14 cellular contexts compared by ENCODE assay signal in the genomic region with DNA sequence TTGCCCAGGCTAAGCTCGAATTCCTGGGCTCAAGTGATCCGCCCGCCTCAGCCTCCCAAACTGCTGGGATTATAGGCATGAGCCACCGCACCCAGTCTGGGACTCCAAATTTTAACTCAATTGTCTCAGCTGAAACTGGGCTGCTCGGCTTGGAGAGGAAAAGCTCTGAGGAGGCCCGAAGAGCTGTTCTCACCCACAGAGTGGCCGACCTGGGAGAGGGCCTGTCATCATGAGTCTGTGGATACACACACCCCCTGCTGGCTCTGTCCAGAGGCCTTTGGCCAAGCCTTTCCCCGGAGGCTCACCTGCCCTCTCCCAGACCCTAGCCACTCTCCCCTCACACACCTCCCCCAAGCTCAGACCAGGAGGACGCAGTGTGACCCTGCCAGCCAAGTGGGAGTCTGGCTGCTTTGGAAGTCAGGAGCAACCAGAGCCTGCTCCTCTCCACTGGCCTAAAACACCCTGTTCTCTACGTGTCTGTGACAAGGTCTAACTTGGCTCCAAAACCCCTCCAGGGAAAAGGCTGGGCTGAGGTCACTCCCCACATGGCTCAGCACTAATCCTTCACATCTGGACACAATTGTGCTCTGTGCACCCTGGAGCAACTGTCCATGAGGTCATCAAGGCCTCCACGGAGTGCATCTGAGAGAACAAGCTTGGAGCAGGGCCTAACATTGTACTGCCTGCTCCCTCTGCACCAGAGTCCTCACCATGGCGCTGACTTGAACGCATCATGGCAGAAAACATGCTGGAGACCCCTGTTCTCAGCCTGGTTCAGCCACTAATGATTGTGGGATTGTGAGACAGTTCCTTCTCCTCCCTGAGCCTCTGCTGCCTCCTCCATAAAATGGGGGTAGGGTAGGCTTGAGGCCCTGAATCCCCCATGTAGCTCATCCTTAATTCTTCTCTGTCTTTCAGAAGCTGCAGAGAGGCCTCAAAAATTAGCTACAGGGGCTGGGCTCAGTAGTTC. TPM values are rescaled to one million over a fixed set of nuclear protein-coding genes. Genes with fewer than 3 reads are reported as not detected.
DNase-seq lines count a peak whose midpoint lies in the region; ATAC-seq and TF ChIP-seq lines count a peak whose summit lies in the region.
"Had no signal": no experiment of that assay in that cellular context is flagged by ENCODE, and none has a peak within 500 bp of the region (broad histone marks: within the 10 kb centered on the region; RNA-seq: fewer than 3 reads in every experiment).

No MANE protein-coding gene starts in this region.

- TF ChIP-seq CTCF in gastrocnemius medialis (IDR thresholded peaks at IDR 0.05 in 4 of 5, conservative IDR thresholded peaks at IDR 0.05 in 1 of 5) = no peak

- no peaks in the 10 kb centered on the region for H3K9me3 ChIP-seq in gastrocnemius medialis
- H3K9me3 ChIP-seq: Caco-2 had no signal

- H3K36me3 ChIP-seq in gastrocnemius medialis = no peaks in the 10 kb centered on the region

- H3K27me3 Mint-ChIP-seq in T-helper 2 cell treated with Interferon-gamma antibody and Interleukin-4, amounts not matched to agents 5 μg/mL and 100 μg/mL, for 36 hours (ENCODE audit: low read depth) = peaks cover 24% of the 10 kb centered on the region
- peaks cover 17% of the 10 kb centered on the region for H3K27me3 Mint-ChIP-seq in activated CD4-positive, alpha-beta memory T cell treated with anti-CD3 and anti-CD28 coated beads, Interleukin-2, amount 10 ng/mL, durations not matched to agents 7 days and 5 days

- no peaks in the 10 kb centered on the region for H3K4me1 ChIP-seq in gastrocnemius medialis

- in situ Hi-C loops in gastrocnemius medialis (cut with MboI; ENCODE audit: low sequenced_read_pairs in 4 of 4) = loop anchor here in 1 of 4 donors (25.0 kb wide), 1 partner anchor 408 kb away; the partner anchor contains the start of gene IMP4

- TF ChIP-seq POLR2A in gastrocnemius medialis (IDR thresholded peaks at IDR 0.05) = peak in 1 of 2 donors; percentile 10

- intact Hi-C loops in gastrocnemius medialis (cut with DNase I; ENCODE audit: low total_unique reads) = no loop called here

- POLR2A ChIA-PET in activated CD4-positive, alpha-beta memory T cell treated with anti-CD3 and anti-CD28 coated beads, Interleukin-2, amount 10 ng/mL, durations not matched to agents 7 days and 5 days (lab: Charles Lee) = no interaction called here

- H3K27ac Mint-ChIP-seq in T-helper 2 cell treated with Interferon-gamma antibody and Interleukin-4, amounts not matched to agents 5 μg/mL and 100 μg/mL, for 36 hours = no peak overlapping the region
- no peak overlapping the region for H3K27ac Mint-ChIP-seq in activated CD4-positive, alpha-beta memory T cell treated with anti-CD3 and anti-CD28 coated beads, Interleukin-2, amount 10 ng/mL, durations not matched to agents 7 days and 5 days
- H3K27ac Mint-ChIP-seq: activated naive CD8-positive, alpha-beta T cell treated with anti-CD3 and anti-CD28 coated beads, Interleukin-2, amount 10 ng/mL, durations not matched to agents 7 days and 5 days; nephron had no signal

- CTCF ChIA-PET in activated CD4-positive, alpha-beta memory T cell treated with anti-CD3 and anti-CD28 coated beads, Interleukin-2, amount 10 ng/mL, durations not matched to agents 7 days and 5 days (lab: Charles Lee) = no interaction called here

- no peaks in the 10 kb centered on the region for H3K36me3 Mint-ChIP-seq in T-helper 2 cell treated with Interferon-gamma antibody and Interleukin-4, amounts not matched to agents 5 μg/mL and 100 μg/mL, for 36 hours (ENCODE audit: low read depth)
- H3K36me3 Mint-ChIP-seq in activated CD4-positive, alpha-beta memory T cell treated with anti-CD3 and anti-CD28 coated beads, Interleukin-2, amount 10 ng/mL, durations not matched to agents 7 days and 5 days (ENCODE audit: low read depth) = no peaks in the 10 kb centered on the region
- H3K36me3 Mint-ChIP-seq: activated naive CD8-positive, alpha-beta T cell treated with anti-CD3 and anti-CD28 coated beads, Interleukin-2, amount 10 ng/mL, durations not matched to agents 7 days and 5 days had no signal

- no peak overlapping the region for H3K4me3 ChIP-seq in gastrocnemius medialis

- H3K4me1 Mint-ChIP-seq in T-helper 2 cell treated with Interferon-gamma antibody and Interleukin-4, amounts not matched to agents 5 μg/mL and 100 μg/mL, for 36 hours (ENCODE audit: low read depth) = no peaks in the 10 kb centered on the region
- no peaks in the 10 kb centered on the region for H3K4me1 Mint-ChIP-seq in activated CD4-positive, alpha-beta memory T cell treated with anti-CD3 and anti-CD28 coated beads, Interleukin-2, amount 10 ng/mL, durations not matched to agents 7 days and 5 days

- H3K27ac ChIP-seq in caudate nucleus (ENCODE audit: low read depth, low read length) (peak overlapping the region; percentile 91), gastrocnemius medialis (peak overlapping the region in 3 of 4 donors; percentile 34 to 59 (median 52))

- H3K4me3 Mint-ChIP-seq in T-helper 2 cell treated with Interferon-gamma antibody and Interleukin-4, amounts not matched to agents 5 μg/mL and 100 μg/mL, for 36 hours = no peak overlapping the region
- H3K4me3 Mint-ChIP-seq in activated CD4-positive, alpha-beta memory T cell treated with anti-CD3 and anti-CD28 coated beads, Interleukin-2, amount 10 ng/mL, durations not matched to agents 7 days and 5 days = no peak overlapping the region
- H3K4me3 Mint-ChIP-seq: activated naive CD8-positive, alpha-beta T cell treated with anti-CD3 and anti-CD28 coated beads, Interleukin-2, amount 10 ng/mL, durations not matched to agents 7 days and 5 days; nephron had no signal

- ATAC-seq in gastrocnemius medialis (peak; percentile 89 to 91), HG02642 (IDR thresholded peaks at IDR 0.05; ENCODE audit: poor library complexity, unreplicated experiment) (no peak)

- DNase-seq in GM04503 (ENCODE audit: low read depth) (peak; percentile 93), caudate nucleus (lab: John Stamatoyannopoulos, UW) (peak in 55 of 61 donors; percentile 19 to 89 (median 70)), hippocampal formation (lab: John Stamatoyannopoulos, UW) (peak; percentile 69 to 81), gastrocnemius medialis (peak; percentile 33 to 72), kidney tubule cell (ENCODE audit: low spot score) (no peak)
- DNase-seq in T-helper 2 cell treated with Interferon-gamma antibody and Interleukin-4, amounts not matched to agents 5 μg/mL and 100 μg/mL, for 36 hours (ENCODE audit: low spot score) = no peak
- DNase-seq in activated CD4-positive, alpha-beta memory T cell treated with anti-CD3 and anti-CD28 coated beads, Interleukin-2, amount 10 ng/mL, durations not matched to agents 7 days and 5 days = no peak
- DNase-seq: activated naive CD8-positive, alpha-beta T cell treated with anti-CD3 and anti-CD28 coated beads, Interleukin-2, amount 10 ng/mL, durations not matched to agents 7 days and 5 days; NCI-H2029 treated with DMSO at 0.1 percent for 48 hours; stimulated activated CD4-positive, alpha-beta T cell treated with anti-CD3 and anti-CD28 coated beads, Interleukin-2, amount 100 ng/mL, for 48 hours had no signal

- no peaks in the 10 kb centered on the region for H3K9me3 Mint-ChIP-seq in T-helper 2 cell treated with Interferon-gamma antibody and Interleukin-4, amounts not matched to agents 5 μg/mL and 100 μg/mL, for 36 hours
- no peaks in the 10 kb centered on the region for H3K9me3 Mint-ChIP-seq in activated CD4-positive, alpha-beta memory T cell treated with anti-CD3 and anti-CD28 coated beads, Interleukin-2, amount 10 ng/mL, durations not matched to agents 7 days and 5 days
- H3K9me3 Mint-ChIP-seq: activated naive CD8-positive, alpha-beta T cell treated with anti-CD3 and anti-CD28 coated beads, Interleukin-2, amount 10 ng/mL, durations not matched to agents 7 days and 5 days; nephron had no signal

- peaks cover 4 to 11% (median 5%) of the 10 kb centered on the region in 3 donors for H3K27me3 ChIP-seq in gastrocnemius medialis

RNA-seq across cellular contexts. Expression of gene RAB6C, which starts 49.9 kb away (rescaled TPM):
- total RNA-seq in gastrocnemius medialis = not detected
- total RNA-seq in activated CD4-positive, alpha-beta memory T cell treated with anti-CD3 and anti-CD28 coated beads, Interleukin-2, amount 10 ng/mL, durations not matched to agents 7 days and 5 days = under 1 TPM in 1 of 2 experiments, not detected in 1; 0.10 TPM
- total RNA-seq: Caco-2; T-helper 1 cell treated with Interleukin-12 subunit alpha and Interleukin-12 subunit beta and Interleukin-4 antibody, amounts not matched to agents 30 ng/mL and 1 ng/mL, for 36 hours had no signal

Comparison
In these comparisons a context has a peak if more than half of its experiments do, and no peak if none do; other contexts are left out.
1. DNase-seq: peak in GM04503 (single experiment), caudate nucleus (55 of 61), hippocampal formation (2 of 2) and gastrocnemius medialis (2 of 2); none in T-helper 2 cell treated with Interferon-gamma antibody and Interleukin-4, amounts not matched to agents 5 μg/mL and 100 μg/mL, for 36 hours (single experiment), activated CD4-positive, alpha-beta memory T cell treated with anti-CD3 and anti-CD28 coated beads, Interleukin-2, amount 10 ng/mL, durations not matched to agents 7 days and 5 days (single experiment) and kidney tubule cell (single experiment).